Comparison of ENCODE assay signal across 15 cellular contexts in genomic region chr10:113162960-113163359, GRCh38.
DNase-seq lines count a peak whose midpoint lies in the region; ATAC-seq and TF ChIP-seq lines count a peak whose summit lies in the region.
"Had no signal": no experiment of that assay in that cellular context is flagged by ENCODE, and none has a peak within 500 bp of the region (broad histone marks: within the 10 kb centered on the region; RNA-seq: fewer than 3 reads in every experiment).

No MANE protein-coding gene starts in this region.

- TF ChIP-seq POLR2A in vagina (IDR thresholded peaks at IDR 0.05): no peak

- H3K36me3 ChIP-seq in ascending aorta: peaks cover 23 to 47% of the 10 kb centered on the region in 2 donors
- H3K36me3 ChIP-seq in rectal smooth muscle tissue (ENCODE audit: control insufficient read depth, insufficient read depth, low read length): peaks cover 10% of the 10 kb centered on the region
- peaks cover 0 to 21% of the 10 kb centered on the region in 2 donors for H3K36me3 ChIP-seq in vagina

- peak overlapping the region; percentile 64 to 72 for H3K27ac ChIP-seq in ascending aorta
- peak overlapping the region; percentile 50 for H3K27ac ChIP-seq in rectal smooth muscle tissue (ENCODE audit: low read depth, low read length)
- peak overlapping the region; percentile 75 for H3K27ac ChIP-seq in vagina
- H3K27ac ChIP-seq: HL-60 had no signal

- no peak overlapping the region for H3K9ac ChIP-seq in rectal smooth muscle tissue (ENCODE audit: low read length)

- no peak for TF ChIP-seq CTCF in ascending aorta (IDR thresholded peaks at IDR 0.05)
- no peak for TF ChIP-seq CTCF in vagina (IDR thresholded peaks at IDR 0.05)

- no peaks in the 10 kb centered on the region for H3K9me3 ChIP-seq in ascending aorta
- H3K9me3 ChIP-seq in vagina: no peaks in the 10 kb centered on the region
- H3K9me3 ChIP-seq: HAP-1 had no signal

- H3K27me3 ChIP-seq in ascending aorta (no peaks in the 10 kb centered on the region), rectal smooth muscle tissue (ENCODE audit: control insufficient read depth, insufficient read depth, low read length) (no peaks in the 10 kb centered on the region), vagina (no peaks in the 10 kb centered on the region)

- peaks cover 4 to 18% of the 10 kb centered on the region in 2 donors for H3K4me1 ChIP-seq in ascending aorta
- peaks cover 9% of the 10 kb centered on the region for H3K4me1 ChIP-seq in rectal smooth muscle tissue (ENCODE audit: control insufficient read depth, insufficient read depth, low read length)
- H3K4me1 ChIP-seq in vagina: no peaks in the 10 kb centered on the region

- intact Hi-C loops in ascending aorta (cut with DNase I): no loop called here
- intact Hi-C loops in vagina (cut with DNase I): no loop called here

- DNase-seq in ascending aorta (ENCODE audit: low spot score in 2 of 2) (peak in 1 of 2 donors; percentile 82), fibroblast of gingiva (ENCODE audit: low read depth) (peak; percentile 4), vagina (ENCODE audit: extremely low spot score in 2 of 2) (no peak), activated gamma-delta T cell treated with Interleukin-2 at 50 U/mL for 16 hours (no peak), COLO829 (ENCODE audit: low spot score) (no peak)
- DNase-seq: ACHN, AML-193, DMS53, NCI-H1436 treated with DMSO at 0.1 percent for 48 hours, NCI-H2081, NCI-H510A treated with DMSO at 0.1 percent for 48 hours had no signal

- no peak for ATAC-seq in GM19023 (IDR thresholded peaks at IDR 0.05; ENCODE audit: unreplicated experiment)

- H3K4me3 ChIP-seq in ascending aorta (no peak overlapping the region), rectal smooth muscle tissue (ENCODE audit: low read length) (no peak overlapping the region), vagina (no peak overlapping the region)
- H3K4me3 ChIP-seq: HAP-1 had no signal
